In genomic region chr22:30044369-30044768, GRCh38 we compare ENCODE assay signal across 9 cellular contexts. TPM values are rescaled to one million over a fixed set of nuclear protein-coding genes. Genes with fewer than 3 reads are reported as not detected.
DNase-seq lines count a peak whose midpoint lies in the region; ATAC-seq, FAIRE-seq and TF ChIP-seq lines count a peak whose summit lies in the region.
"Had no signal": no experiment of that assay in that cellular context is flagged by ENCODE, and none has a peak within 500 bp of the region (broad histone marks: within the 10 kb centered on the region; RNA-seq: fewer than 3 reads in every experiment).

No MANE protein-coding gene starts in this region.

- no peaks in the 10 kb centered on the region for H3K27me3 ChIP-seq in pancreas

- DNase-seq in EL (peak; percentile 94), NCI-H226 (peak; percentile 12), epithelial cell of proximal tubule (ENCODE audit: low read depth) (peak; percentile 97), pancreas (peak in 3 of 6 donors; percentile 54 to 78 (median 67)), GDM1 (lab: John Stamatoyannopoulos, UW) (no peak), SW 1271 (lab: John Stamatoyannopoulos, UW) (no peak)
- DNase-seq in activated CD8-positive, alpha-beta T cell treated with anti-CD3 and anti-CD28 coated beads for 36 hours, result no peak
- DNase-seq: activated naive CD8-positive, alpha-beta T cell treated with anti-CD3 and anti-CD28 coated beads, Interleukin-2, amount 10 ng/mL, durations not matched to agents 7 days and 5 days had no signal

- FAIRE-seq in pancreas (lab: Jason Lieb, UNC), result no peak

- H3K4me3 Mint-ChIP-seq in activated CD8-positive, alpha-beta T cell treated with anti-CD3 and anti-CD28 coated beads for 36 hours, result no peak overlapping the region
- H3K4me3 Mint-ChIP-seq: activated naive CD8-positive, alpha-beta T cell treated with anti-CD3 and anti-CD28 coated beads, Interleukin-2, amount 10 ng/mL, durations not matched to agents 7 days and 5 days had no signal

- no peaks in the 10 kb centered on the region for H3K9me3 ChIP-seq in pancreas

- H3K4me3 ChIP-seq in epithelial cell of proximal tubule (ENCODE audit: low read depth, low read length) (no peak overlapping the region), pancreas (no peak overlapping the region)

- intact Hi-C loops in pancreas (cut with DNase I), result no loop called here
- intact Hi-C loops in activated CD8-positive, alpha-beta T cell treated with anti-CD3 and anti-CD28 coated beads for 36 hours (cut with micrococcal nuclease), result no loop called here

- ATAC-seq in pancreas, result peak; percentile 85 to 91 (median 88)
- ATAC-seq in activated CD8-positive, alpha-beta T cell treated with anti-CD3 and anti-CD28 coated beads for 36 hours, result no peak
- ATAC-seq in GM21619 (IDR thresholded peaks at IDR 0.05; ENCODE audit: unreplicated experiment), result no peak

- peak overlapping the region in 2 of 4 donors; percentile 37 to 59 for H3K27ac ChIP-seq in pancreas

- H3K27ac Mint-ChIP-seq in activated CD8-positive, alpha-beta T cell treated with anti-CD3 and anti-CD28 coated beads for 36 hours, result no peak overlapping the region
- H3K27ac Mint-ChIP-seq: activated naive CD8-positive, alpha-beta T cell treated with anti-CD3 and anti-CD28 coated beads, Interleukin-2, amount 10 ng/mL, durations not matched to agents 7 days and 5 days had no signal

- WGBS in pancreas, 2 donors, result 23 to 28% methylated on average over 3 of the region's 3 CpGs

- no peaks in the 10 kb centered on the region for H3K9me3 Mint-ChIP-seq in activated CD8-positive, alpha-beta T cell treated with anti-CD3 and anti-CD28 coated beads for 36 hours
- H3K9me3 Mint-ChIP-seq: activated naive CD8-positive, alpha-beta T cell treated with anti-CD3 and anti-CD28 coated beads, Interleukin-2, amount 10 ng/mL, durations not matched to agents 7 days and 5 days had no signal

- peaks cover 2% of the 10 kb centered on the region for H3K27me3 Mint-ChIP-seq in activated CD8-positive, alpha-beta T cell treated with anti-CD3 and anti-CD28 coated beads for 36 hours

- H3K36me3 ChIP-seq in pancreas, result no peaks in the 10 kb centered on the region

- peaks cover 0 to 5% (median 0%) of the 10 kb centered on the region in 3 donors for H3K4me1 ChIP-seq in pancreas

- no peak for TF ChIP-seq CTCF in epithelial cell of proximal tubule (conservative IDR thresholded peaks at IDR 0.05; ENCODE audit: low read depth, low read length)
- no peak for TF ChIP-seq CTCF in pancreas (IDR thresholded peaks at IDR 0.05)
- TF ChIP-seq CTCF in activated CD8-positive, alpha-beta T cell treated with anti-CD3 and anti-CD28 coated beads for 36 hours (IDR thresholded peaks at IDR 0.05), result no peak

- peaks cover 8% of the 10 kb centered on the region for H3K4me1 Mint-ChIP-seq in activated CD8-positive, alpha-beta T cell treated with anti-CD3 and anti-CD28 coated beads for 36 hours (ENCODE audit: low read depth)

- H3K36me3 Mint-ChIP-seq in activated CD8-positive, alpha-beta T cell treated with anti-CD3 and anti-CD28 coated beads for 36 hours (ENCODE audit: low read depth), result no peaks in the 10 kb centered on the region
- H3K36me3 Mint-ChIP-seq: activated naive CD8-positive, alpha-beta T cell treated with anti-CD3 and anti-CD28 coated beads, Interleukin-2, amount 10 ng/mL, durations not matched to agents 7 days and 5 days had no signal

- CTCF ChIA-PET in activated CD8-positive, alpha-beta T cell treated with anti-CD3 and anti-CD28 coated beads for 36 hours (lab: Charles Lee), result no interaction called here

- POLR2A ChIA-PET in activated CD8-positive, alpha-beta T cell treated with anti-CD3 and anti-CD28 coated beads for 36 hours (lab: Charles Lee), result no interaction called here

RNA-seq across cellular contexts. Expression of gene HORMAD2, which starts 35.9 kb away (rescaled TPM):
- total RNA-seq in epithelial cell of proximal tubule (not detected in 2 replicates), pancreas (not detected)
- polyA plus RNA-seq in pancreas, result not detected
- not detected for total RNA-seq in activated CD8-positive, alpha-beta T cell treated with anti-CD3 and anti-CD28 coated beads for 36 hours

Comparison
In these comparisons a context has a peak if more than half of its experiments do, and no peak if none do; other contexts are left out.
1. DNase-seq: peak in EL (single experiment), NCI-H226 (single experiment) and epithelial cell of proximal tubule (single experiment); none in activated CD8-positive, alpha-beta T cell treated with anti-CD3 and anti-CD28 coated beads for 36 hours (single experiment), GDM1 (single experiment) and SW 1271 (0 of 2).
2. ATAC-seq: peak in pancreas (4 of 4); none in activated CD8-positive, alpha-beta T cell treated with anti-CD3 and anti-CD28 coated beads for 36 hours (single experiment) and GM21619 (single experiment).